ENCODE assay signal across 14 cellular contexts in the genomic region with DNA sequence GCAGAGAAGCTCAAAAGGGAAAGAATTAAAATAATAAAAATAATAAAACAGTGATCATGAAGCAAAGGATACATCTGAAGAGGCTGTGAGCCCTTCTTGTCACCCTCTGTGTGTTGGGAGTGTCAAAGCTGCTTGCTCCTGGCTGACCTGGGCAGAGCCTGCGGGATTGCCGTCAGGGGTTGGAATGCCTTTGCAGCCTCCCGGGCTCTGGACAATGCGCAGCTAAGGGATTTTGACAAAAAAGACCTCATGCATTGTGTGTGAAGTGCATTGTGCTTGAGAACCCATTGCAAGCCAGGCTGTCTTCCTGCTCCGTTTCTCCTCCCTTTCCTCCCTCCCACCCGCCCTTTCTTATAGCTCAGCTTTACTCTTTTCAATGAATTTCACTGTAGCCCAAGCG.
A peak's percentile ranks its signal among the peaks of the same experiment; 100 is the strongest.
DNase-seq lines count a peak whose midpoint lies in the region; ATAC-seq and TF ChIP-seq lines count a peak whose summit lies in the region.
"Had no signal": no experiment of that assay in that cellular context is flagged by ENCODE, and none has a peak within 500 bp of the region (broad histone marks: within the 10 kb centered on the region; RNA-seq: fewer than 3 reads in every experiment).

No MANE protein-coding gene starts in this region.

- intact Hi-C loops in Caco-2 (cut with micrococcal nuclease; ENCODE audit: unreplicated experiment) = loop anchor here (1.0 to 5.0 kb wide), 3 partner anchors 88 to 262 kb away; no protein-coding TSS in a partner anchor
- intact Hi-C loops in left cardiac atrium (cut with DNase I) = loop anchor here in 1 of 2 donors (1.0 kb wide), 1 partner anchor 196 kb away; no protein-coding TSS in a partner anchor

- H3K9me2 ChIP-seq in GM23338 (ENCODE audit: insufficient read depth) = no peaks in the 10 kb centered on the region

- no peak overlapping the region for H2BK5ac ChIP-seq in neuronal stem cell (ENCODE audit: low read length)

- no peak overlapping the region for H2BK15ac ChIP-seq in neuronal stem cell (ENCODE audit: low read length)

- H3F3A ChIP-seq in GM23338 (replicated peaks; ENCODE audit: low read depth) = no peaks in the 10 kb centered on the region

- H3K36me3 ChIP-seq in GM23338 (ENCODE audit: insufficient read depth) (no peaks in the 10 kb centered on the region), neuronal stem cell (replicated peaks in 1 of 2; ENCODE audit: control insufficient read depth in 2 of 2, insufficient read depth in 2 of 2, low read length in 2 of 2) (no peaks in the 10 kb centered on the region), Caco-2 (ENCODE audit: control insufficient read depth, insufficient read depth, low read length) (no peaks in the 10 kb centered on the region)
- H3K36me3 ChIP-seq: BE2C had no signal

- H3K79me2 ChIP-seq in GM23338 (replicated peaks; ENCODE audit: insufficient read depth) = no peaks in the 10 kb centered on the region

- H3K4me3 Mint-ChIP-seq in GM23338 (no peak overlapping the region), endothelial cell (ENCODE audit: unreplicated experiment) (no peak overlapping the region), Caco-2 (ENCODE audit: unreplicated experiment) (no peak overlapping the region)
- H3K4me3 Mint-ChIP-seq: CD4-positive, alpha-beta memory T cell; H9 had no signal

- POLR2A ChIA-PET in Caco-2 (lab: Charles Lee) = no interaction called here

- H2AK5ac ChIP-seq in neuronal stem cell (ENCODE audit: low read depth, low read length) = no peak overlapping the region

- H3K14ac ChIP-seq in neuronal stem cell (ENCODE audit: low read length) = no peak overlapping the region

- ATAC-seq in GM23338 (peak; percentile 65), left cardiac atrium (no peak)

- no peak overlapping the region for H3K4me3 ChIP-seq in GM23338
- H3K4me3 ChIP-seq in neuronal stem cell (ENCODE audit: low read length in 2 of 2) = no peak overlapping the region
- no peak overlapping the region for H3K4me3 ChIP-seq in coronary artery
- H3K4me3 ChIP-seq in Caco-2 (ENCODE audit: low read depth, low read length) = no peak overlapping the region
- H3K4me3 ChIP-seq: A549, GM23248 had no signal

- no peak overlapping the region for H3K4me2 ChIP-seq in GM23338
- H3K4me2 ChIP-seq in neuronal stem cell (ENCODE audit: insufficient read depth, low read length, poor library complexity, severe bottlenecking) = no peak overlapping the region
- H3K4me2 ChIP-seq: A549 had no signal

- CTCF ChIA-PET in Caco-2 (lab: Charles Lee) = interaction anchor here (2.1 kb wide), 1 partner anchor 197 kb away, joined by 11 read pairs; no protein-coding TSS in a partner anchor

- H3K27me3 ChIP-seq in GM23338 (ENCODE audit: insufficient read depth) (no peaks in the 10 kb centered on the region), neuronal stem cell (ENCODE audit: control insufficient read depth in 3 of 3, insufficient read depth in 3 of 3, low read depth in 1 of 3, low read length in 3 of 3) (no peaks in the 10 kb centered on the region), Caco-2 (replicated peaks; ENCODE audit: control insufficient read depth, insufficient read depth, low read length) (peaks cover 1% of the 10 kb centered on the region; the same call in 1 of the 2 replicates)
- H3K27me3 ChIP-seq: BE2C had no signal

- H2AFZ ChIP-seq in GM23338 = no peak overlapping the region
- H2AFZ ChIP-seq in neuronal stem cell (ENCODE audit: low read length) = no peak overlapping the region
- H2AFZ ChIP-seq: GM23248 had no signal

- H3K4me1 ChIP-seq in GM23338 (ENCODE audit: insufficient read depth) (peaks cover 6% of the 10 kb centered on the region), neuronal stem cell (ENCODE audit: control insufficient read depth in 2 of 2, insufficient read depth in 1 of 2, low read depth in 1 of 2, low read length in 2 of 2) (peaks cover 0 to 11% of the 10 kb centered on the region in 2 donors), Caco-2 (no peaks in the 10 kb centered on the region)
- H3K4me1 ChIP-seq: A549, BE2C had no signal

- no peak overlapping the region for H4K91ac ChIP-seq in neuronal stem cell (ENCODE audit: low read depth, low read length, poor library complexity)

- H3K9me3 ChIP-seq in neuronal stem cell (replicated peaks in 1 of 2; ENCODE audit: control insufficient read depth in 2 of 2, insufficient read depth in 1 of 2, low read depth in 1 of 2, low read length in 2 of 2) = no peaks in the 10 kb centered on the region
- H3K9me3 ChIP-seq in Caco-2 = no peaks in the 10 kb centered on the region
- H3K9me3 ChIP-seq: A549, BE2C had no signal

- no peak overlapping the region for H4K8ac ChIP-seq in neuronal stem cell (ENCODE audit: low read depth, low read length)

- H3K27ac Mint-ChIP-seq in GM23338 (no peak overlapping the region), endothelial cell (ENCODE audit: unreplicated experiment) (peak overlapping the region; percentile 9), Caco-2 (ENCODE audit: unreplicated experiment) (no peak overlapping the region)
- H3K27ac Mint-ChIP-seq: CD4-positive, alpha-beta memory T cell; H9 had no signal

- no peak overlapping the region for H2BK120ac ChIP-seq in neuronal stem cell (ENCODE audit: low read depth, low read length)

- H3K27ac ChIP-seq in GM23338 (ENCODE audit: low read depth) (no peak overlapping the region), neuronal stem cell (replicated peaks; ENCODE audit: low read length) (peak overlapping the region; percentile 83), coronary artery (no peak overlapping the region)
- H3K27ac ChIP-seq: A549, C4-2B, GM23248 had no signal

- H3K79me1 ChIP-seq in neuronal stem cell (ENCODE audit: low read depth, low read length) = no peaks in the 10 kb centered on the region

- no CpG with 5 or more reads among the region's 7 CpGs for WGBS in neuronal stem cell (ENCODE audit: extremely low coverage in 2 of 2, insufficient read length in 2 of 2, insufficient replicate concordance in 1 of 2), 2 donors

- BruUV-seq in Caco-2 (replicated peaks; lab: Mats Ljungman, UMichigan) = no TSS peak

- TF ChIP-seq CTCF in GM23338 (conservative IDR thresholded peaks at IDR 0.05; ENCODE audit: low read depth in 2 of 2) = no peak
- no peak for TF ChIP-seq CTCF in endothelial cell (IDR thresholded peaks at IDR 0.05; ENCODE audit: unreplicated experiment)
- TF ChIP-seq CTCF in coronary artery (IDR thresholded peaks at IDR 0.05) = no peak
- no peak for TF ChIP-seq CTCF in Caco-2 (IDR thresholded peaks at IDR 0.05; ENCODE audit: insufficient read depth in 1 of 2, low read depth in 1 of 2, low read length in 1 of 2, severe bottlenecking in 1 of 2, unreplicated experiment in 1 of 2)

- H3K27me3 Mint-ChIP-seq in GM23338 (ENCODE audit: insufficient read depth, low read depth, poor library complexity) (no peaks in the 10 kb centered on the region), endothelial cell (ENCODE audit: unreplicated experiment) (peaks cover 6% of the 10 kb centered on the region), Caco-2 (ENCODE audit: insufficient read depth, unreplicated experiment) (peaks cover 19% of the 10 kb centered on the region)

- H2BK12ac ChIP-seq in neuronal stem cell (ENCODE audit: low read length) = no peak overlapping the region

- H3K9me3 Mint-ChIP-seq in GM23338 = peaks cover 3% of the 10 kb centered on the region; the same call in 1 of the 3 replicates
- no peaks in the 10 kb centered on the region for H3K9me3 Mint-ChIP-seq in endothelial cell (ENCODE audit: unreplicated experiment)
- no peaks in the 10 kb centered on the region for H3K9me3 Mint-ChIP-seq in Caco-2 (ENCODE audit: unreplicated experiment)

- H3K18ac ChIP-seq in neuronal stem cell (ENCODE audit: low read length) = no peak overlapping the region

- H3K4ac ChIP-seq in neuronal stem cell (ENCODE audit: low read length) = no peak overlapping the region

- no peaks in the 10 kb centered on the region for H4K20me1 ChIP-seq in GM23338 (replicated peaks; ENCODE audit: insufficient read depth)

- DNase-seq in GM23338 (ENCODE audit: low spot score) (peak; percentile 3), cerebellar cortex (ENCODE audit: low spot score) (peak; percentile 11), endothelial cell (ENCODE audit: low spot score) (peak; percentile 19), neuronal stem cell (ENCODE audit: low spot score) (peak; percentile 86), coronary artery (ENCODE audit: low spot score) (no peak), Caco-2 (no peak), left cardiac atrium (no peak)
- DNase-seq: CD4-positive, alpha-beta memory T cell; GF-D8 had no signal

- no peak overlapping the region for H3K9ac ChIP-seq in neuronal stem cell (ENCODE audit: low read depth, low read length, poor library complexity)
- H3K9ac ChIP-seq: GM23248 had no signal

- H3K23ac ChIP-seq in neuronal stem cell (ENCODE audit: low read depth, low read length, poor library complexity) = no peak overlapping the region

- H3K36me3 Mint-ChIP-seq in GM23338 (ENCODE audit: low read depth) = no peaks in the 10 kb centered on the region
- no peaks in the 10 kb centered on the region for H3K36me3 Mint-ChIP-seq in endothelial cell (ENCODE audit: low read depth, unreplicated experiment)
- H3K36me3 Mint-ChIP-seq in Caco-2 (ENCODE audit: insufficient read depth, unreplicated experiment) = no peaks in the 10 kb centered on the region
- H3K36me3 Mint-ChIP-seq: CD4-positive, alpha-beta memory T cell had no signal

- H3K4me1 Mint-ChIP-seq in GM23338 (peaks cover 7% of the 10 kb centered on the region; the same call in 2 of the 3 replicates), endothelial cell (ENCODE audit: unreplicated experiment) (peaks cover 9% of the 10 kb centered on the region), Caco-2 (ENCODE audit: low read depth, unreplicated experiment) (no peaks in the 10 kb centered on the region)
- H3K4me1 Mint-ChIP-seq: CD4-positive, alpha-beta memory T cell had no signal

TF ChIP-seq in GM23338, 12 proteins besides CTCF, POLR2A, EP300 and RAD21 (continues in another document):
- TF ChIP-seq JUNB (IDR thresholded peaks at IDR 0.05; ENCODE audit: unreplicated experiment) (no peak), ZNF331 (CRISPR knock-in tag; IDR thresholded peaks at IDR 0.05; ENCODE audit: low read depth) (no peak), CREB1 (CRISPR knock-in tag; IDR thresholded peaks at IDR 0.05; ENCODE audit: low read depth) (no peak)
- TF ChIP-seq, protein P1, sequence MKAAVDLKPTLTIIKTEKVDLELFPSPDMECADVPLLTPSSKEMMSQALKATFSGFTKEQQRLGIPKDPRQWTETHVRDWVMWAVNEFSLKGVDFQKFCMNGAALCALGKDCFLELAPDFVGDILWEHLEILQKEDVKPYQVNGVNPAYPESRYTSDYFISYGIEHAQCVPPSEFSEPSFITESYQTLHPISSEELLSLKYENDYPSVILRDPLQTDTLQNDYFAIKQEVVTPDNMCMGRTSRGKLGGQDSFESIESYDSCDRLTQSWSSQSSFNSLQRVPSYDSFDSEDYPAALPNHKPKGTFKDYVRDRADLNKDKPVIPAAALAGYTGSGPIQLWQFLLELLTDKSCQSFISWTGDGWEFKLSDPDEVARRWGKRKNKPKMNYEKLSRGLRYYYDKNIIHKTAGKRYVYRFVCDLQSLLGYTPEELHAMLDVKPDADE (IDR thresholded peaks at IDR 0.05) = no peak

Comparison
In these comparisons a context has a peak if more than half of its experiments do, and no peak if none do; other contexts are left out.
1. DNase-seq: peak in GM23338 (single experiment), cerebellar cortex (single experiment), endothelial cell (single experiment) and neuronal stem cell (single experiment); none in coronary artery (single experiment), Caco-2 (0 of 2) and left cardiac atrium (single experiment).